Comparison of ENCODE assay signal across 1 cellular context in the genomic region with DNA sequence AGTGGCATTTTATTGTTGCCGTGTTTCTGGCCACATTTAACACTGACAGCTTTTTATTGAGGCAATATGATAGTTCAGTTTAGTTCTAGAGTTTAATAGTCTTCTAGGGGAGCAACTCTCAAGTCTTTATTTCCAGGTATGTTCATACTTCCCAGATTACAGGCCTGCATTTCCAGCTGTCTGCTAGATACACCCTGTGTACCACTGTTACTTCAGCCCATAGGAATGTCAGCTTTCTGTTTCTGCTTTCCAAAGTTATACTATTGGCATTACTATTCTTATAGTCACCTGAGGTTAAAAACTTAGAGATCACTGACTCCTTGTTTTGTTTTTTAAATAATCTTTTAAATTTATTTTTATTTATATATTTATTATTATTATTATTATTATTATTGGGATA.
TF ChIP-seq lines count a peak whose summit lies in the region.

No MANE protein-coding gene starts in this region.

TF ChIP-seq in IMR-90, 13 proteins besides CTCF, POLR2A, EP300 and RAD21:
- no peak for TF ChIP-seq MAZ (IDR thresholded peaks at IDR 0.05; ENCODE audit: borderline replicate concordance, low read depth, low read length)
- TF ChIP-seq ELK1 (IDR thresholded peaks at IDR 0.05; ENCODE audit: borderline replicate concordance, low read depth, low read length), result no peak
- TF ChIP-seq MXI1 (IDR thresholded peaks at IDR 0.05; ENCODE audit: borderline replicate concordance, low read depth, low read length), result no peak
- TF ChIP-seq FOS (IDR thresholded peaks at IDR 0.05; ENCODE audit: low read depth, low read length), result no peak
- no peak for TF ChIP-seq RFX5 (IDR thresholded peaks at IDR 0.05; ENCODE audit: low read depth, low read length)
- no peak for TF ChIP-seq SMC3 (IDR thresholded peaks at IDR 0.05; ENCODE audit: low read depth, low read length)
- no peak for TF ChIP-seq RCOR1 (IDR thresholded peaks at IDR 0.05; ENCODE audit: insufficient replicate concordance, low read length)
- TF ChIP-seq, protein P1, sequence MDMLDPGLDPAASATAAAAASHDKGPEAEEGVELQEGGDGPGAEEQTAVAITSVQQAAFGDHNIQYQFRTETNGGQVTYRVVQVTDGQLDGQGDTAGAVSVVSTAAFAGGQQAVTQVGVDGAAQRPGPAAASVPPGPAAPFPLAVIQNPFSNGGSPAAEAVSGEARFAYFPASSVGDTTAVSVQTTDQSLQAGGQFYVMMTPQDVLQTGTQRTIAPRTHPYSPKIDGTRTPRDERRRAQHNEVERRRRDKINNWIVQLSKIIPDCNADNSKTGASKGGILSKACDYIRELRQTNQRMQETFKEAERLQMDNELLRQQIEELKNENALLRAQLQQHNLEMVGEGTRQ (IDR thresholded peaks at IDR 0.05; ENCODE audit: low read depth, low read length), result no peak
- no peak for TF ChIP-seq CHD1 (IDR thresholded peaks at IDR 0.05; ENCODE audit: low read depth, low read length)
- no peak for TF ChIP-seq NFE2L2 (IDR thresholded peaks at IDR 0.05; ENCODE audit: low read depth, low read length)
- TF ChIP-seq BHLHE40 (IDR thresholded peaks at IDR 0.05; ENCODE audit: low read depth, low read length), result no peak
- TF ChIP-seq MAFK (IDR thresholded peaks at IDR 0.05; ENCODE audit: low read depth, low read length), result no peak
- no peak for TF ChIP-seq CEBPB (IDR thresholded peaks at IDR 0.05; ENCODE audit: low read depth, low read length)
